ENCODE assay signal across 31 cellular contexts in the genomic region with DNA sequence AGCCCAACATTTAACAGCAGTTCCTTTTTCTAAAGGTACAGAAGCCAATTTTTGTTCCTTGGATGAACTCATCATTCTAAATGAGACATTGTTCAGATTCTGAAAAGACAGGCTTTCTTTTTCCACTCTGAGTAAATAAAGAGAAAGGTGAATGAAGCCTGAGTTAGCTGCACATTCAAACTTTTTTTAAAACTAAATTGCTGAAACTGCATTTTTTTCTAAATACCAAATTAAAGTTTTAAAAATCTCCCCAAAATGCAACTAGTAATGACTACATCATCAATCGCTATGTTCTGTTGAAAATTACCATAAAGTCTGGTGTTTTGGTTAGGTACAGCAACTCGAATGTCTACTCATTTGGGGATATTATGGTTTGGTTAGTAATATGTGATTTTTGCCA.
"Had no signal": no experiment of that assay in that cellular context is flagged by ENCODE, and none has a peak within 500 bp of the region (broad histone marks: within the 10 kb centered on the region; RNA-seq: fewer than 3 reads in every experiment).

No MANE protein-coding gene starts in this region.

- H3K4me3 ChIP-seq: hepatocyte, left ventricle myocardium inferior, lung, neural progenitor cell, pancreas, prostate gland, sigmoid colon, spleen, stomach, testis, thyroid gland, transverse colon, upper lobe of left lung, vagina had no signal

- H3K4me1 Mint-ChIP-seq: nephron progenitor cell, neural progenitor cell had no signal

- H3K27ac ChIP-seq: hepatocyte, left ventricle myocardium inferior, neural progenitor cell, neutrophil, pancreas, prostate gland, sigmoid colon, spleen, stomach, testis, thyroid gland, transverse colon, upper lobe of left lung, vagina had no signal

- H3K4me3 Mint-ChIP-seq: mesothelial cell of epicardium; naive B cell; natural killer cell; nephron progenitor cell; neural progenitor cell; stimulated activated naive B cell treated with anti-CD40 and anti-IgM and Interleukin-4, amounts not matched to agents 10 μg/mL and 1 μg/mL and 100 μg/mL, for 72 hours had no signal

- DNase-seq: islet precursor cell; left ventricle myocardium inferior; mesendoderm; naive B cell; natural killer cell; nephron progenitor cell; pancreas; posterior cingulate gyrus; retina; right cardiac atrium; sigmoid colon; small intestine; spleen; stimulated activated CD4-positive, alpha-beta T cell treated with anti-CD3 and anti-CD28 coated beads, Interleukin-1b, Interleukin-23, amount 100 ng/mL, for 48 hours; stimulated activated CD4-positive, alpha-beta T cell treated with anti-CD3 and anti-CD28 coated beads, Interleukin-2, amount 100 ng/mL, for 48 hours; stimulated activated CD4-positive, alpha-beta T cell treated with anti-CD3 and anti-CD28 coated beads, Interleukin-4, amount 100 ng/mL, for 4 hours; stimulated activated CD8-positive, alpha-beta memory T cell treated with anti-CD3 and anti-CD28 coated beads, Interleukin-4, amount 100 ng/mL, for 48 hours; stimulated activated naive B cell treated with anti-CD40 and anti-IgM and Interleukin-4, amounts not matched to agents 10 μg/mL and 1 μg/mL and 100 μg/mL, for 72 hours; stimulated activated naive CD8-positive, alpha-beta T cell treated with anti-CD3 and anti-CD28 coated beads, Interleukin-15, Interleukin-2, amounts not matched to agents 100 U/mL and 50 U/mL, for 24 hours; stomach; testis; thyroid gland; transverse colon; upper lobe of left lung had no signal

- H3K27me3 ChIP-seq: hepatocyte, neural progenitor cell, neutrophil, pancreas, sigmoid colon, spleen, stomach, testis, thyroid gland, transverse colon, upper lobe of left lung, vagina had no signal

- H3K9me3 ChIP-seq: left ventricle myocardium inferior, neutrophil, pancreas, prostate gland, sigmoid colon, spleen, stomach, testis, thyroid gland, transverse colon, upper lobe of left lung, vagina had no signal

- H3K4me1 ChIP-seq: neural progenitor cell, pancreas, prostate gland, stomach, upper lobe of left lung, vagina had no signal

- H3K9me3 Mint-ChIP-seq: mesothelial cell of epicardium; naive B cell; natural killer cell; neural progenitor cell; stimulated activated naive B cell treated with anti-CD40 and anti-IgM and Interleukin-4, amounts not matched to agents 10 μg/mL and 1 μg/mL and 100 μg/mL, for 72 hours had no signal

- FAIRE-seq: small intestine had no signal

- ATAC-seq: natural killer cell; pancreas; right cardiac atrium; stimulated activated naive B cell treated with anti-CD40 and anti-IgM and Interleukin-4, amounts not matched to agents 10 μg/mL and 1 μg/mL and 100 μg/mL, for 72 hours; stimulated activated naive CD8-positive, alpha-beta T cell treated with anti-CD3 and anti-CD28 coated beads, Interleukin-15, Interleukin-2, amounts not matched to agents 100 U/mL and 50 U/mL, for 24 hours had no signal

- H3K27me3 Mint-ChIP-seq: naive B cell; stimulated activated naive B cell treated with anti-CD40 and anti-IgM and Interleukin-4, amounts not matched to agents 10 μg/mL and 1 μg/mL and 100 μg/mL, for 72 hours had no signal

- H3K27ac Mint-ChIP-seq: mesothelial cell of epicardium; naive B cell; natural killer cell; nephron progenitor cell; neural progenitor cell; stimulated activated naive B cell treated with anti-CD40 and anti-IgM and Interleukin-4, amounts not matched to agents 10 μg/mL and 1 μg/mL and 100 μg/mL, for 72 hours had no signal
